ENCODE assay signal across 8 cellular contexts in genomic region chrX:84729809-84730208, GRCh38.
A peak's percentile ranks its signal among the peaks of the same experiment; 100 is the strongest.
DNase-seq lines count a peak whose midpoint lies in the region; ATAC-seq, FAIRE-seq and TF ChIP-seq lines count a peak whose summit lies in the region.

No MANE protein-coding gene starts in this region.

- no peak overlapping the region for H3K9ac ChIP-seq in kidney (ENCODE audit: low read length in 2 of 2)

- H3K4me1 ChIP-seq in kidney (ENCODE audit: control insufficient read depth in 1 of 2, insufficient read depth in 1 of 2, low read depth in 1 of 2, low read length in 2 of 2): no peaks in the 10 kb centered on the region
- H3K4me1 ChIP-seq in tibial artery: peaks cover 0 to 12% (median 0%) of the 10 kb centered on the region in 4 donors

- peak; percentile 100 for ATAC-seq in GM21381 (IDR thresholded peaks at IDR 0.05; ENCODE audit: unreplicated experiment)
- peak; percentile 99 for ATAC-seq in HG03457 (IDR thresholded peaks at IDR 0.05; ENCODE audit: unreplicated experiment)

- in situ Hi-C loops in brain microvascular endothelial cell (cut with HindIII; ENCODE audit: low pct_ligation_motif_present, low sequenced_read_pairs): no loop called here

- peak; percentile 97 for FAIRE-seq in kidney (lab: Jason Lieb, UNC)

- H3K4me3 ChIP-seq in brain microvascular endothelial cell (ENCODE audit: low read depth, low read length) (no peak overlapping the region), kidney (ENCODE audit: low read length in 2 of 2) (no peak overlapping the region), tibial artery (no peak overlapping the region)

- H3K27ac ChIP-seq in brain microvascular endothelial cell (no peak overlapping the region), kidney (ENCODE audit: low read depth in 2 of 2, low read length in 2 of 2) (no peak overlapping the region), tibial artery (peak overlapping the region; percentile 39 to 59)

- peak; percentile 4 for DNase-seq in GM04503 (ENCODE audit: low read depth)
- DNase-seq in NCI-H526 treated with DMSO at 0.1 percent for 48 hours (lab: John Stamatoyannopoulos, UW): peak; percentile 53
- DNase-seq in brain microvascular endothelial cell: no peak
- DNase-seq in kidney: peak; percentile 26
- peak in 1 of 2 donors; percentile 23 for DNase-seq in tibial artery
- no peak for DNase-seq in stimulated activated CD4-positive, alpha-beta T cell treated with anti-CD3 and anti-CD28 coated beads, Interleukin-4, amount 100 ng/mL, for 24 hours

- H3K36me3 ChIP-seq in brain microvascular endothelial cell (replicated peaks) (no peaks in the 10 kb centered on the region), kidney (ENCODE audit: control insufficient read depth in 1 of 2, insufficient read depth in 2 of 2, low read length in 2 of 2) (no peaks in the 10 kb centered on the region), tibial artery (no peaks in the 10 kb centered on the region)

- H3K9me3 ChIP-seq in kidney (ENCODE audit: control insufficient read depth in 1 of 2, low read length in 2 of 2): no peaks in the 10 kb centered on the region
- H3K9me3 ChIP-seq in tibial artery: no peaks in the 10 kb centered on the region

- intact Hi-C loops in kidney (cut with DNase I): no loop called here
- intact Hi-C loops in tibial artery (cut with DNase I; ENCODE audit: low total_unique reads): no loop called here

- H3K27me3 ChIP-seq in brain microvascular endothelial cell (replicated peaks) (no peaks in the 10 kb centered on the region), tibial artery (no peaks in the 10 kb centered on the region)

- TF ChIP-seq CTCF in brain microvascular endothelial cell (IDR thresholded peaks at IDR 0.05; ENCODE audit: low read depth, low read length, missing control alignments): peak; percentile 79
- TF ChIP-seq CTCF in kidney (IDR thresholded peaks at IDR 0.05; ENCODE audit: borderline replicate concordance, extremely low read depth, insufficient read depth): peak; percentile 59
- TF ChIP-seq CTCF in tibial artery (IDR thresholded peaks at IDR 0.05): peak; percentile 68 to 79

Comparison
In these comparisons a context has a peak if more than half of its experiments do, and no peak if none do; other contexts are left out.
1. DNase-seq: peak in GM04503 (single experiment), NCI-H526 treated with DMSO at 0.1 percent for 48 hours (single experiment) and kidney (single experiment); none in brain microvascular endothelial cell (single experiment) and stimulated activated CD4-positive, alpha-beta T cell treated with anti-CD3 and anti-CD28 coated beads, Interleukin-4, amount 100 ng/mL, for 24 hours (single experiment).
2. H3K27ac ChIP-seq: peak in tibial artery (2 of 2); none in brain microvascular endothelial cell (single experiment) and kidney (0 of 2).
3. Peak in every context shown above with its lines, with median percentiles within 50 percentile points of each other: CTCF ChIP-seq.